ENCODE assay signal across 1 cellular context in the genomic region with DNA sequence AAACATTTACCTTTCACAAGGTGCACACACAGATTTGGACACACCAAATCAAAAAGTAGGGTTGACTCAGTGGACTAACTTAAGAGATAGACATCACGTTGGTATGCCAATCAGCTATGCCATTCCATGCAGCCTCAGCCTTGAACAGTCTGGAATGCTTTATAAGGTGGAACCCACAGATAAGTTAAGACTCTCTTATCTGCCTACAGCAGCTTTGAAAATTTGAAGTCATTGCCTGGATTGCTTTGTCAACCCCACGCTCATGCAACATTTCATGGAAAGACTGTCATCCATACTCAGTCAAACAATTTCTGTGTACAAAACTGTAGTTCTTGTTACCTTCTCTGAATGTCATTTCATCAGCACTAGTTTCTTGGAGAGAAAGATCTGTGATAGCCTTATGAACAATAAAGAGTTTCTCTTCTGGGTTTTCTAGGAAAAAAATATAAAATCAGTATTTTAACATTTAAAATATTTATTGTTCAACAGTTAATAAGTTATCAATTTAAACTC.
TF ChIP-seq lines count a peak whose summit lies in the region.

No MANE protein-coding gene starts in this region.

TF ChIP-seq in K562, 482 proteins besides CTCF, POLR2A, EP300 and RAD21 (continued from another document and continues in another):
- TF ChIP-seq PRPF4 (IDR thresholded peaks at IDR 0.05; ENCODE audit: insufficient read depth, low read depth, low read length, poor library complexity, severe bottlenecking) (no peak), MEIS2 (IDR thresholded peaks at IDR 0.05; ENCODE audit: partially characterized antibody) (peak; percentile 95), L3MBTL2 (IDR thresholded peaks at IDR 0.05) (no peak), TRIM28 (IDR thresholded peaks at IDR 0.05) (peak; percentile 88), HDAC1 (IDR thresholded peaks at IDR 0.05) (peak; percentile 95 to 99), PCBP2 (IDR thresholded peaks at IDR 0.05; ENCODE audit: low read depth, low read length, poor library complexity, severe bottlenecking) (no peak), ZNF830 (CRISPR knock-in tag; IDR thresholded peaks at IDR 0.05) (no peak), THRAP3 (IDR thresholded peaks at IDR 0.05; ENCODE audit: borderline replicate concordance) (no peak), TAF1 (IDR thresholded peaks at IDR 0.05; ENCODE audit: control insufficient read depth, extremely low read depth, insufficient read depth, low read length, severe bottlenecking) (no peak), HDAC6 (IDR thresholded peaks at IDR 0.05; ENCODE audit: low read depth, low read length) (no peak), SPI1 (IDR thresholded peaks at IDR 0.05; ENCODE audit: borderline replicate concordance, low read depth, low read length) (no peak), SIRT6 (IDR thresholded peaks at IDR 0.05; ENCODE audit: low read depth, low read length) (no peak), NR2C1 (IDR thresholded peaks at IDR 0.05) (peak; percentile 46; the same call in 1 of the 2 replicates), NR2C1 (tag; IDR thresholded peaks at IDR 0.05) (peak; percentile 78), ZFP1 (CRISPR knock-in tag; IDR thresholded peaks at IDR 0.05) (no peak; the same call in 1 of the 2 replicates), CXXC5 (CRISPR knock-in tag; IDR thresholded peaks at IDR 0.05) (peak; percentile 96), NCOA4 (IDR thresholded peaks at IDR 0.05; ENCODE audit: partially characterized antibody) (peak; percentile 84), YY1 (IDR thresholded peaks at IDR 0.05; ENCODE audit: borderline replicate concordance in 1 of 3, control insufficient read depth in 1 of 3, extremely low read depth in 1 of 3, insufficient read depth in 3 of 3, insufficient read length in 1 of 3, insufficient replicate concordance in 2 of 3, low read depth in 1 of 3, low read length in 2 of 3) (no peak), NFE2L1 (tag; IDR thresholded peaks at IDR 0.05; ENCODE audit: borderline replicate concordance, low read depth) (no peak), KAT8 (IDR thresholded peaks at IDR 0.05; ENCODE audit: low read depth) (no peak), CBX3 (IDR thresholded peaks at IDR 0.05; ENCODE audit: borderline replicate concordance in 1 of 2, low read length in 2 of 2) (peak in 1 of 2 experiments; percentile 75; a peak in 2 of 3 replicates), KLF13 (tag; IDR thresholded peaks at IDR 0.05; ENCODE audit: borderline replicate concordance, low read depth) (no peak), ZNF584 (CRISPR knock-in tag; IDR thresholded peaks at IDR 0.05; ENCODE audit: low read depth) (peak; percentile 96), MTF1 (CRISPR knock-in tag; IDR thresholded peaks at IDR 0.05; ENCODE audit: borderline replicate concordance) (no peak), KDM4B (IDR thresholded peaks at IDR 0.05; ENCODE audit: borderline replicate concordance in 2 of 2, low read depth in 1 of 2) (no peak), ZNF121 (CRISPR knock-in tag; conservative IDR thresholded peaks at IDR 0.05) (no peak), RBM15 (IDR thresholded peaks at IDR 0.05; ENCODE audit: insufficient read depth, low read length) (no peak)
- TF ChIP-seq, protein P1, sequence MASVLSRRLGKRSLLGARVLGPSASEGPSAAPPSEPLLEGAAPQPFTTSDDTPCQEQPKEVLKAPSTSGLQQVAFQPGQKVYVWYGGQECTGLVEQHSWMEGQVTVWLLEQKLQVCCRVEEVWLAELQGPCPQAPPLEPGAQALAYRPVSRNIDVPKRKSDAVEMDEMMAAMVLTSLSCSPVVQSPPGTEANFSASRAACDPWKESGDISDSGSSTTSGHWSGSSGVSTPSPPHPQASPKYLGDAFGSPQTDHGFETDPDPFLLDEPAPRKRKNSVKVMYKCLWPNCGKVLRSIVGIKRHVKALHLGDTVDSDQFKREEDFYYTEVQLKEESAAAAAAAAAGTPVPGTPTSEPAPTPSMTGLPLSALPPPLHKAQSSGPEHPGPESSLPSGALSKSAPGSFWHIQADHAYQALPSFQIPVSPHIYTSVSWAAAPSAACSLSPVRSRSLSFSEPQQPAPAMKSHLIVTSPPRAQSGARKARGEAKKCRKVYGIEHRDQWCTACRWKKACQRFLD (CRISPR knock-in tag; IDR thresholded peaks at IDR 0.05) = peak; percentile 98
- TF ChIP-seq, protein P2, sequence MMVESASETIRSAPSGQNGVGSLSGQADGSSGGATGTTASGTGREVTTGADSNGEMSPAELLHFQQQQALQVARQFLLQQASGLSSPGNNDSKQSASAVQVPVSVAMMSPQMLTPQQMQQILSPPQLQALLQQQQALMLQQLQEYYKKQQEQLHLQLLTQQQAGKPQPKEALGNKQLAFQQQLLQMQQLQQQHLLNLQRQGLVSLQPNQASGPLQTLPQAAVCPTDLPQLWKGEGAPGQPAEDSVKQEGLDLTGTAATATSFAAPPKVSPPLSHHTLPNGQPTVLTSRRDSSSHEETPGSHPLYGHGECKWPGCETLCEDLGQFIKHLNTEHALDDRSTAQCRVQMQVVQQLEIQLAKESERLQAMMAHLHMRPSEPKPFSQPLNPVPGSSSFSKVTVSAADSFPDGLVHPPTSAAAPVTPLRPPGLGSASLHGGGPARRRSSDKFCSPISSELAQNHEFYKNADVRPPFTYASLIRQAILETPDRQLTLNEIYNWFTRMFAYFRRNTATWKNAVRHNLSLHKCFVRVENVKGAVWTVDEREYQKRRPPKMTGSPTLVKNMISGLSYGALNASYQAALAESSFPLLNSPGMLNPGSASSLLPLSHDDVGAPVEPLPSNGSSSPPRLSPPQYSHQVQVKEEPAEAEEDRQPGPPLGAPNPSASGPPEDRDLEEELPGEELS (CRISPR knock-in tag; IDR thresholded peaks at IDR 0.05; ENCODE audit: borderline replicate concordance) = no peak
- TF ChIP-seq, protein P3, sequence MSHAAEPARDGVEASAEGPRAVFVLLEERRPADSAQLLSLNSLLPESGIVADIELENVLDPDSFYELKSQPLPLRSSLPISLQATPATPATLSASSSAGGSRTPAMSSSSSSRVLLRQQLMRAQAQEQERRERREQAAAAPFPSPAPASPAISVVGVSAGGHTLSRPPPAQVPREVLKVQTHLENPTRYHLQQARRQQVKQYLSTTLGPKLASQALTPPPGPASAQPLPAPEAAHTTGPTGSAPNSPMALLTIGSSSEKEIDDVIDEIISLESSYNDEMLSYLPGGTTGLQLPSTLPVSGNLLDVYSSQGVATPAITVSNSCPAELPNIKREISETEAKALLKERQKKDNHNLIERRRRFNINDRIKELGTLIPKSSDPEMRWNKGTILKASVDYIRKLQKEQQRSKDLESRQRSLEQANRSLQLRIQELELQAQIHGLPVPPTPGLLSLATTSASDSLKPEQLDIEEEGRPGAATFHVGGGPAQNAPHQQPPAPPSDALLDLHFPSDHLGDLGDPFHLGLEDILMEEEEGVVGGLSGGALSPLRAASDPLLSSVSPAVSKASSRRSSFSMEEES (CRISPR knock-in tag; IDR thresholded peaks at IDR 0.05) = no peak; the same call in 1 of the 2 replicates
- TF ChIP-seq, protein P4, sequence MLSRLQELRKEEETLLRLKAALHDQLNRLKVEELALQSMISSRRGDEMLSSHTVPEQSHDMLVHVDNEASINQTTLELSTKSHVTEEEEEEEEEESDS (CRISPR knock-in tag; IDR thresholded peaks at IDR 0.05) = no peak
- TF ChIP-seq, protein P5, sequence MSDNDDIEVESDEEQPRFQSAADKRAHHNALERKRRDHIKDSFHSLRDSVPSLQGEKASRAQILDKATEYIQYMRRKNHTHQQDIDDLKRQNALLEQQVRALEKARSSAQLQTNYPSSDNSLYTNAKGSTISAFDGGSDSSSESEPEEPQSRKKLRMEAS (CRISPR knock-in tag; IDR thresholded peaks at IDR 0.05) = no peak
- TF ChIP-seq, protein P6, sequence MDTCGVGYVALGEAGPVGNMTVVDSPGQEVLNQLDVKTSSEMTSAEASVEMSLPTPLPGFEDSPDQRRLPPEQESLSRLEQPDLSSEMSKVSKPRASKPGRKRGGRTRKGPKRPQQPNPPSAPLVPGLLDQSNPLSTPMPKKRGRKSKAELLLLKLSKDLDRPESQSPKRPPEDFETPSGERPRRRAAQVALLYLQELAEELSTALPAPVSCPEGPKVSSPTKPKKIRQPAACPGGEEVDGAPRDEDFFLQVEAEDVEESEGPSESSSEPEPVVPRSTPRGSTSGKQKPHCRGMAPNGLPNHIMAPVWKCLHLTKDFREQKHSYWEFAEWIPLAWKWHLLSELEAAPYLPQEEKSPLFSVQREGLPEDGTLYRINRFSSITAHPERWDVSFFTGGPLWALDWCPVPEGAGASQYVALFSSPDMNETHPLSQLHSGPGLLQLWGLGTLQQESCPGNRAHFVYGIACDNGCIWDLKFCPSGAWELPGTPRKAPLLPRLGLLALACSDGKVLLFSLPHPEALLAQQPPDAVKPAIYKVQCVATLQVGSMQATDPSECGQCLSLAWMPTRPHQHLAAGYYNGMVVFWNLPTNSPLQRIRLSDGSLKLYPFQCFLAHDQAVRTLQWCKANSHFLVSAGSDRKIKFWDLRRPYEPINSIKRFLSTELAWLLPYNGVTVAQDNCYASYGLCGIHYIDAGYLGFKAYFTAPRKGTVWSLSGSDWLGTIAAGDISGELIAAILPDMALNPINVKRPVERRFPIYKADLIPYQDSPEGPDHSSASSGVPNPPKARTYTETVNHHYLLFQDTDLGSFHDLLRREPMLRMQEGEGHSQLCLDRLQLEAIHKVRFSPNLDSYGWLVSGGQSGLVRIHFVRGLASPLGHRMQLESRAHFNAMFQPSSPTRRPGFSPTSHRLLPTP (IDR thresholded peaks at IDR 0.05; ENCODE audit: borderline replicate concordance, extremely low read depth, insufficient read length) = no peak
- TF ChIP-seq, protein P7, sequence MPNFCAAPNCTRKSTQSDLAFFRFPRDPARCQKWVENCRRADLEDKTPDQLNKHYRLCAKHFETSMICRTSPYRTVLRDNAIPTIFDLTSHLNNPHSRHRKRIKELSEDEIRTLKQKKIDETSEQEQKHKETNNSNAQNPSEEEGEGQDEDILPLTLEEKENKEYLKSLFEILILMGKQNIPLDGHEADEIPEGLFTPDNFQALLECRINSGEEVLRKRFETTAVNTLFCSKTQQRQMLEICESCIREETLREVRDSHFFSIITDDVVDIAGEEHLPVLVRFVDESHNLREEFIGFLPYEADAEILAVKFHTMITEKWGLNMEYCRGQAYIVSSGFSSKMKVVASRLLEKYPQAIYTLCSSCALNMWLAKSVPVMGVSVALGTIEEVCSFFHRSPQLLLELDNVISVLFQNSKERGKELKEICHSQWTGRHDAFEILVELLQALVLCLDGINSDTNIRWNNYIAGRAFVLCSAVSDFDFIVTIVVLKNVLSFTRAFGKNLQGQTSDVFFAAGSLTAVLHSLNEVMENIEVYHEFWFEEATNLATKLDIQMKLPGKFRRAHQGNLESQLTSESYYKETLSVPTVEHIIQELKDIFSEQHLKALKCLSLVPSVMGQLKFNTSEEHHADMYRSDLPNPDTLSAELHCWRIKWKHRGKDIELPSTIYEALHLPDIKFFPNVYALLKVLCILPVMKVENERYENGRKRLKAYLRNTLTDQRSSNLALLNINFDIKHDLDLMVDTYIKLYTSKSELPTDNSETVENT (CRISPR knock-in tag; IDR thresholded peaks at IDR 0.05) = no peak
- TF ChIP-seq, protein P8, sequence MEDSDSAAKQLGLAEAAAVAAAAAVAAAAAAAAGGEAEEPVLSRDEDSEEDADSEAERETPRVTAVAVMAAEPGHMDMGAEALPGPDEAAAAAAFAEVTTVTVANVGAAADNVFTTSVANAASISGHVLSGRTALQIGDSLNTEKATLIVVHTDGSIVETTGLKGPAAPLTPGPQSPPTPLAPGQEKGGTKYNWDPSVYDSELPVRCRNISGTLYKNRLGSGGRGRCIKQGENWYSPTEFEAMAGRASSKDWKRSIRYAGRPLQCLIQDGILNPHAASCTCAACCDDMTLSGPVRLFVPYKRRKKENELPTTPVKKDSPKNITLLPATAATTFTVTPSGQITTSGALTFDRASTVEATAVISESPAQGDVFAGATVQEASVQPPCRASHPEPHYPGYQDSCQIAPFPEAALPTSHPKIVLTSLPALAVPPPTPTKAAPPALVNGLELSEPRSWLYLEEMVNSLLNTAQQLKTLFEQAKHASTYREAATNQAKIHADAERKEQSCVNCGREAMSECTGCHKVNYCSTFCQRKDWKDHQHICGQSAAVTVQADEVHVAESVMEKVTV (CRISPR knock-in tag; IDR thresholded peaks at IDR 0.05) = peak; percentile 65
- TF ChIP-seq, protein P9, sequence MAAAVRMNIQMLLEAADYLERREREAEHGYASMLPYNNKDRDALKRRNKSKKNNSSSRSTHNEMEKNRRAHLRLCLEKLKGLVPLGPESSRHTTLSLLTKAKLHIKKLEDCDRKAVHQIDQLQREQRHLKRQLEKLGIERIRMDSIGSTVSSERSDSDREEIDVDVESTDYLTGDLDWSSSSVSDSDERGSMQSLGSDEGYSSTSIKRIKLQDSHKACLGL (CRISPR knock-in tag; IDR thresholded peaks at IDR 0.05; ENCODE audit: borderline replicate concordance, poor library complexity, severe bottlenecking) = no peak
- TF ChIP-seq, protein P10, sequence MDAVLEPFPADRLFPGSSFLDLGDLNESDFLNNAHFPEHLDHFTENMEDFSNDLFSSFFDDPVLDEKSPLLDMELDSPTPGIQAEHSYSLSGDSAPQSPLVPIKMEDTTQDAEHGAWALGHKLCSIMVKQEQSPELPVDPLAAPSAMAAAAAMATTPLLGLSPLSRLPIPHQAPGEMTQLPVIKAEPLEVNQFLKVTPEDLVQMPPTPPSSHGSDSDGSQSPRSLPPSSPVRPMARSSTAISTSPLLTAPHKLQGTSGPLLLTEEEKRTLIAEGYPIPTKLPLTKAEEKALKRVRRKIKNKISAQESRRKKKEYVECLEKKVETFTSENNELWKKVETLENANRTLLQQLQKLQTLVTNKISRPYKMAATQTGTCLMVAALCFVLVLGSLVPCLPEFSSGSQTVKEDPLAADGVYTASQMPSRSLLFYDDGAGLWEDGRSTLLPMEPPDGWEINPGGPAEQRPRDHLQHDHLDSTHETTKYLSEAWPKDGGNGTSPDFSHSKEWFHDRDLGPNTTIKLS (IDR thresholded peaks at IDR 0.05; ENCODE audit: borderline replicate concordance, low read depth) = peak; percentile 59; the same call in 1 of the 2 replicates
- TF ChIP-seq, protein P11, sequence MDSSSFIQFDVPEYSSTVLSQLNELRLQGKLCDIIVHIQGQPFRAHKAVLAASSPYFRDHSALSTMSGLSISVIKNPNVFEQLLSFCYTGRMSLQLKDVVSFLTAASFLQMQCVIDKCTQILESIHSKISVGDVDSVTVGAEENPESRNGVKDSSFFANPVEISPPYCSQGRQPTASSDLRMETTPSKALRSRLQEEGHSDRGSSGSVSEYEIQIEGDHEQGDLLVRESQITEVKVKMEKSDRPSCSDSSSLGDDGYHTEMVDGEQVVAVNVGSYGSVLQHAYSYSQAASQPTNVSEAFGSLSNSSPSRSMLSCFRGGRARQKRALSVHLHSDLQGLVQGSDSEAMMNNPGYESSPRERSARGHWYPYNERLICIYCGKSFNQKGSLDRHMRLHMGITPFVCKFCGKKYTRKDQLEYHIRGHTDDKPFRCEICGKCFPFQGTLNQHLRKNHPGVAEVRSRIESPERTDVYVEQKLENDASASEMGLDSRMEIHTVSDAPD (CRISPR knock-in tag; IDR thresholded peaks at IDR 0.05) = no peak
